Comparison of ENCODE assay signal across 8 cellular contexts in genomic region chr22:39319284-39320170, GRCh38. TPM values are rescaled to one million over a fixed set of nuclear protein-coding genes. Genes with fewer than 3 reads are reported as not detected.
DNase-seq lines count a peak whose midpoint lies in the region; ATAC-seq, FAIRE-seq and TF ChIP-seq lines count a peak whose summit lies in the region.

Gene RPL3 (minus strand): TSS chr22:39319623. CDS start chr22:39319597, 26 bp downstream.

- H3K4me2 ChIP-seq in OCI-LY3 (ENCODE audit: low read length) (peak within 1 kb of the TSS; percentile 86), endothelial cell of umbilical vein (ENCODE audit: insufficient read depth, low read length) (peak within 1 kb of the TSS; percentile 83)

- peaks cover 44% of the 10 kb centered on the region for H4K20me1 ChIP-seq in OCI-LY3 (ENCODE audit: insufficient read depth, low read length)
- no peaks in the 10 kb centered on the region for H4K20me1 ChIP-seq in endothelial cell of umbilical vein (replicated peaks; ENCODE audit: control insufficient read depth, extremely low read depth, insufficient read depth, low read length)

- peaks cover 69% of the 10 kb centered on the region for H3K36me3 Mint-ChIP-seq in Calu3 (ENCODE audit: insufficient read depth, unreplicated experiment)

- peak; percentile 100 for TF ChIP-seq POLR2A in endothelial cell of umbilical vein (IDR thresholded peaks at IDR 0.05; ENCODE audit: low read depth, low read length)

- peak within 1 kb of the TSS; percentile 100 for H3K27ac Mint-ChIP-seq in Calu3 (ENCODE audit: unreplicated experiment)

- intact Hi-C loops in Calu3 (cut with micrococcal nuclease; ENCODE audit: unreplicated experiment), result loop anchor here (5.0 to 10.0 kb wide), 2 partner anchors 205 to 312 kb away; partner anchors contain the start of gene ATF4
- intact Hi-C loops in endothelial cell of umbilical vein (cut with micrococcal nuclease), result loop anchor here (1.0 to 10.0 kb wide), 5 partner anchors 23 to 447 kb away; partner anchors contain the start of genes ATF4, CBX6 and TAB1

- dilution Hi-C loops in endothelial cell of umbilical vein (cut with MboI; ENCODE audit: extremely low pct_ligation_motif_present, low sequenced_read_pairs), result no loop called here

- H3K4me1 Mint-ChIP-seq in Calu3 (ENCODE audit: low read depth, unreplicated experiment), result peaks cover 41% of the 10 kb centered on the region

- H3K79me2 ChIP-seq in OCI-LY3 (ENCODE audit: low read length) (peaks cover 52% of the 10 kb centered on the region), endothelial cell of umbilical vein (ENCODE audit: control insufficient read depth, insufficient read depth, low read length) (peaks cover 48% of the 10 kb centered on the region)

- peak within 1 kb of the TSS; percentile 95 for H3K4me3 Mint-ChIP-seq in Calu3 (ENCODE audit: low read depth, unreplicated experiment)

- H3K4me1 ChIP-seq in OCI-LY3 (ENCODE audit: low read length) (peaks cover 29% of the 10 kb centered on the region), endothelial cell of umbilical vein (ENCODE audit: control insufficient read depth, extremely low read depth, insufficient read depth, low read length) (peaks cover 29% of the 10 kb centered on the region)

- FAIRE-seq in endothelial cell of umbilical vein (lab: Jason Lieb, UNC), result peak; percentile 99

- H3K4me3 ChIP-seq in OCI-LY3 (ENCODE audit: low read length) (peak within 1 kb of the TSS; percentile 94), endothelial cell of umbilical vein (replicated peaks in 1 of 3; ENCODE audit: insufficient read depth in 1 of 3, low read depth in 1 of 3, low read length in 3 of 3) (peak within 1 kb of the TSS; percentile 87 to 98 (median 96))

- CTCF ChIA-PET in Calu3 (lab: Charles Lee) (interaction anchor here (0.5 to 4.3 kb wide), 15 partner anchors 9 to 1011 kb away, joined by 3 to 15 read pairs (median 3); no protein-coding TSS in a partner anchor), endothelial cell of umbilical vein (lab: Charles Lee) (interaction anchor here (0.6 to 5.9 kb wide), 14 partner anchors 8 to 210 kb away, joined by 3 to 52 read pairs (median 4); partner anchors contain the start of genes SYNGR1 and TAB1)

- BruUV-seq in Calu3 (replicated peaks; lab: Mats Ljungman, UMichigan) (TSS peak; percentile 100), endothelial cell of umbilical vein (replicated peaks; lab: Mats Ljungman, UMichigan) (no TSS peak)

- H3K36me3 ChIP-seq in OCI-LY3 (replicated peaks; ENCODE audit: low read depth, low read length) (peaks cover 45% of the 10 kb centered on the region), endothelial cell of umbilical vein (ENCODE audit: control insufficient read depth in 2 of 2, extremely low read depth in 1 of 2, insufficient read depth in 2 of 2, low read length in 2 of 2) (peaks cover 22 to 31% of the 10 kb centered on the region in 2 experiments)

- H2AFZ ChIP-seq in OCI-LY3 (ENCODE audit: low read depth, low read length) (peak within 1 kb of the TSS; percentile 78), endothelial cell of umbilical vein (ENCODE audit: low read depth, low read length) (peak within 1 kb of the TSS; percentile 83)

- H3K9me1 ChIP-seq in endothelial cell of umbilical vein (replicated peaks; ENCODE audit: control insufficient read depth, extremely low read depth, insufficient read depth, low read length), result no peaks in the 10 kb centered on the region

- ATAC-seq in GM21447 (IDR thresholded peaks at IDR 0.05; ENCODE audit: unreplicated experiment), result peak; percentile 74

- DNase-seq in Calu3 (peak; percentile 97), HuH-7 (ENCODE audit: low spot score) (peak; percentile 83), activated T-cell treated with anti-CD3 and anti-CD28 coated beads for 1 hour (ENCODE audit: low read depth) (peak; percentile 98), endothelial cell of umbilical vein (ENCODE audit: low read depth, low spot score) (peak; percentile 99), middle frontal gyrus (ENCODE audit: extremely low spot score, low spot score) (peak; percentile 95)
- peak; percentile 89 to 94 for DNase-seq in stimulated activated CD8-positive, alpha-beta memory T cell treated with anti-CD3 and anti-CD28 coated beads, Interleukin-2, amount 100 ng/mL, for 48 hours (ENCODE audit: low read depth in 2 of 2)

- H3K27me3 ChIP-seq in OCI-LY3 (ENCODE audit: low read depth, low read length), result no peaks in the 10 kb centered on the region
- H3K27me3 ChIP-seq in endothelial cell of umbilical vein (ENCODE audit: control insufficient read depth in 2 of 2, insufficient read depth in 2 of 2, low read length in 2 of 2), result no peaks in the 10 kb centered on the region

- H3K9ac ChIP-seq in OCI-LY3 (ENCODE audit: low read length), result peak within 1 kb of the TSS; percentile 99
- H3K9ac ChIP-seq in endothelial cell of umbilical vein (replicated peaks; ENCODE audit: extremely low read depth, insufficient read depth, low read length), result peak within 1 kb of the TSS; percentile 100

- H3K9me3 Mint-ChIP-seq in Calu3 (ENCODE audit: low read depth, unreplicated experiment), result no peaks in the 10 kb centered on the region

- peaks cover 12% of the 10 kb centered on the region for H3K27me3 Mint-ChIP-seq in Calu3 (ENCODE audit: unreplicated experiment)

- TF ChIP-seq CTCF in Calu3 (IDR thresholded peaks at IDR 0.05; ENCODE audit: unreplicated experiment), result no peak
- no peak for TF ChIP-seq CTCF in OCI-LY3 (IDR thresholded peaks at IDR 0.05; ENCODE audit: low read depth, low read length)
- peak in 1 of 2 donors; percentile 5 for TF ChIP-seq CTCF in endothelial cell of umbilical vein (IDR thresholded peaks at IDR 0.05; ENCODE audit: extremely low read depth in 1 of 2, insufficient read depth in 1 of 2, low read depth in 1 of 2, low read length in 2 of 2)

- POLR2A ChIA-PET in endothelial cell of umbilical vein (lab: Charles Lee), result interaction anchor here (0.6 to 5.8 kb wide), 45 partner anchors 8 to 979 kb away, joined by 3 to 31 read pairs (median 4); partner anchors contain the start of genes CBX7, NPTXR, PDGFB and TAB1

- peak within 1 kb of the TSS; percentile 88 for H3K27ac ChIP-seq in OCI-LY3 (ENCODE audit: low read length)
- H3K27ac ChIP-seq in endothelial cell of umbilical vein (ENCODE audit: insufficient read depth, low read depth, low read length), result peak within 1 kb of the TSS; percentile 96

- H3K9me3 ChIP-seq in OCI-LY3 (ENCODE audit: insufficient read depth, low read length) (no peaks in the 10 kb centered on the region), endothelial cell of umbilical vein (replicated peaks; ENCODE audit: control insufficient read depth, insufficient read depth, low read length) (no peaks in the 10 kb centered on the region)

TF ChIP-seq in endothelial cell of umbilical vein, 7 proteins besides CTCF, POLR2A, EP300 and RAD21:
- peak; percentile 19 for TF ChIP-seq FOS (IDR thresholded peaks at IDR 0.05; ENCODE audit: borderline replicate concordance, insufficient read depth, low read length)
- peak; percentile 33 for TF ChIP-seq JUN (IDR thresholded peaks at IDR 0.05; ENCODE audit: borderline replicate concordance, insufficient read depth, insufficient read length, low read depth)
- TF ChIP-seq POLR2AphosphoS5 (IDR thresholded peaks at IDR 0.05; ENCODE audit: insufficient read depth, low read depth, low read length), result peak; percentile 100
- peak; percentile 36 for TF ChIP-seq MYC (IDR thresholded peaks at IDR 0.05; ENCODE audit: low read depth, low read length)
- TF ChIP-seq EZH2 (IDR thresholded peaks at IDR 0.05; ENCODE audit: borderline replicate concordance, low read depth, low read length, severe bottlenecking), result no peak

RNA-seq across cellular contexts. Expression of gene RPL3, which starts in this region (rescaled TPM):
- total RNA-seq in Calu3 (2022) (977 and 1,058 TPM in 2 replicates), endothelial cell of umbilical vein (1,954 and 2,068 TPM in 2 replicates)
- polyA plus RNA-seq in endothelial cell of umbilical vein, result 3,568 and 4,065 TPM in 2 replicates
- 5,025 and 5,056 TPM in 2 replicates for polyA plus RNA-seq in endothelial cell of umbilical vein (2011; cell fraction: cytosol; rRNA removed)
- polyA plus RNA-seq in endothelial cell of umbilical vein (2011; cell fraction: nucleus; rRNA removed), result 2,447 and 2,853 TPM in 2 replicates
- polyA plus RNA-seq in endothelial cell of umbilical vein (2012), result 2,388 and 3,163 TPM in 2 replicates
- 1,732 and 1,760 TPM in 2 replicates for polyA minus RNA-seq in endothelial cell of umbilical vein
- polyA minus RNA-seq in endothelial cell of umbilical vein (2011; cell fraction: cytosol; rRNA and poly(A)+ RNA removed), result 1,163 TPM
- 461 and 707 TPM in 2 replicates for polyA minus RNA-seq in endothelial cell of umbilical vein (2011; cell fraction: nucleus; rRNA and poly(A)+ RNA removed)

Comparison
In these comparisons a context has a peak if more than half of its experiments do, and no peak if none do; other contexts are left out.
1. Peak in every context shown above with its lines: DNase-seq, ATAC-seq, H3K4me3 ChIP-seq and H3K27ac ChIP-seq.